Comparison of ENCODE assay signal across 9 cellular contexts in the genomic region with DNA sequence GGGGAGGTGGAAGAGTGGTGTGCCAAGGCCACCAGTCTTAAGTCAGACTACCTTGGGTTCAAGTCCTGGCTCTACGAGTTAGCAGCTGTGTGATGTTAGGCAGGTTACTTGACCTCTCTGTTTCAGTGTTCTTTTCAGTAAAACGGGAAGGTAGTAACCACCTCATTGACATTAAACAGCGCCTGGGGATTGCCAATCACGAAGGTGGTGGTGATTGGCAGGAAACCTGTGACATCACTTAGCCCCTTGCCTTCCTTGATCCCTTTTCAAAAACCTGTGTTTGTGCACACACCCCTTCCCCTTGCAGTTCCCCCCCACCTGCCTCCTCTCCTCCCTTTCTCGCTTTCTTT. TPM values are rescaled to one million over a fixed set of nuclear protein-coding genes. Genes with fewer than 3 reads are reported as not detected.
DNase-seq lines count a peak whose midpoint lies in the region; ATAC-seq and TF ChIP-seq lines count a peak whose summit lies in the region.
"Had no signal": no experiment of that assay in that cellular context is flagged by ENCODE, and none has a peak within 500 bp of the region (broad histone marks: within the 10 kb centered on the region; RNA-seq: fewer than 3 reads in every experiment).

No MANE protein-coding gene starts in this region.

- no peak for TF ChIP-seq RAD21 in HCT116 (IDR thresholded peaks at IDR 0.05; ENCODE audit: low read depth)

- H3K9me3 Mint-ChIP-seq in activated naive CD8-positive, alpha-beta T cell (ENCODE audit: low read depth) = no peaks in the 10 kb centered on the region
- H3K9me3 Mint-ChIP-seq in stimulated activated naive B cell treated with anti-CD40 and anti-IgM and Interleukin-4, amounts not matched to agents 10 μg/mL and 1 μg/mL and 100 μg/mL, for 72 hours = no peaks in the 10 kb centered on the region

- peak overlapping the region; percentile 71 for H3K4me2 ChIP-seq in HCT116 (ENCODE audit: low read length)

- POLR2A ChIA-PET in HCT116 (lab: Charles Lee) = interaction anchor here (1.0 kb wide), 1 partner anchor 492 kb away, joined by 3 read pairs; no protein-coding TSS in a partner anchor

- CTCF ChIA-PET in HCT116 (lab: Charles Lee) = interaction anchor here (2.3 kb wide), 1 partner anchor 492 kb away, joined by 6 read pairs; no protein-coding TSS in a partner anchor

- H3K4me3 ChIP-seq in HCT116 (replicated peaks in 1 of 2; ENCODE audit: low read depth in 1 of 2, low read length in 2 of 2) (no peak overlapping the region), left lung (no peak overlapping the region)

- no peak for DNase-seq in HCT116 (ENCODE audit: low read depth, low spot score)
- no peak for DNase-seq in left lung
- no peak for DNase-seq in stimulated activated naive B cell treated with anti-CD40 and anti-IgM and Interleukin-4, amounts not matched to agents 10 μg/mL and 1 μg/mL and 100 μg/mL, for 72 hours
- no peak for DNase-seq in dedifferentiated amniotic fluid mesenchymal stem cell (ENCODE audit: extremely low spot score)
- DNase-seq: foreskin melanocyte, KG1 had no signal

- no peak overlapping the region for H2AFZ ChIP-seq in HCT116 (ENCODE audit: low read depth, low read length, poor library complexity, severe bottlenecking)

- TF ChIP-seq CTCF in HCT116 (IDR thresholded peaks at IDR 0.05 in 2 of 3, conservative IDR thresholded peaks at IDR 0.05 in 1 of 3; ENCODE audit: borderline replicate concordance in 1 of 3, insufficient read depth in 1 of 3, low read depth in 2 of 3, low read length in 2 of 3) (no peak), left lung (IDR thresholded peaks at IDR 0.05) (no peak)

- TF ChIP-seq POLR2A in HCT116 (IDR thresholded peaks at IDR 0.05; ENCODE audit: borderline replicate concordance, extremely low read depth, insufficient read depth, insufficient read length) = no peak

- H3K4me1 ChIP-seq in HCT116 (ENCODE audit: control insufficient read depth in 1 of 2, insufficient read depth in 2 of 2, low read length in 2 of 2) (peaks cover 80 to 93% of the 10 kb centered on the region in 2 experiments), left lung (peaks cover 78 to 98% of the 10 kb centered on the region in 2 donors)

- no TSS peak for BruUV-seq in HCT116 (replicated peaks; lab: Mats Ljungman, UMichigan)

- RAD21 ChIA-PET in HCT116 (lab: Charles Lee; ENCODE audit: low non-redundant PET in 1 of 2, low total read pairs in 2 of 2, uncharacterized antibody in 2 of 2, unreplicated experiment in 2 of 2) = no interaction called here

- H3K27me3 Mint-ChIP-seq in activated naive CD8-positive, alpha-beta T cell = no peaks in the 10 kb centered on the region
- H3K27me3 Mint-ChIP-seq in stimulated activated naive B cell treated with anti-CD40 and anti-IgM and Interleukin-4, amounts not matched to agents 10 μg/mL and 1 μg/mL and 100 μg/mL, for 72 hours = no peaks in the 10 kb centered on the region

- H3K4me3 Mint-ChIP-seq in activated naive CD8-positive, alpha-beta T cell = peak overlapping the region; percentile 48
- H3K4me3 Mint-ChIP-seq in stimulated activated naive B cell treated with anti-CD40 and anti-IgM and Interleukin-4, amounts not matched to agents 10 μg/mL and 1 μg/mL and 100 μg/mL, for 72 hours = peak overlapping the region; percentile 59 to 68

- no peaks in the 10 kb centered on the region for H3K9me2 ChIP-seq in HCT116 (ENCODE audit: insufficient read depth)

- H3K4me1 Mint-ChIP-seq in activated naive CD8-positive, alpha-beta T cell (ENCODE audit: low read depth) = peaks cover 92% of the 10 kb centered on the region
- peaks cover 74 to 82% of the 10 kb centered on the region in 2 donors for H3K4me1 Mint-ChIP-seq in stimulated activated naive B cell treated with anti-CD40 and anti-IgM and Interleukin-4, amounts not matched to agents 10 μg/mL and 1 μg/mL and 100 μg/mL, for 72 hours

- H3K27me3 ChIP-seq in HCT116 (ENCODE audit: insufficient read depth, low read length) = no peaks in the 10 kb centered on the region
- no peaks in the 10 kb centered on the region for H3K27me3 ChIP-seq in left lung

- H3K9ac ChIP-seq in HCT116 (ENCODE audit: low read length) = peak overlapping the region; percentile 42; the same call in 1 of the 2 replicates

- peak overlapping the region; percentile 87 for H3K27ac Mint-ChIP-seq in activated naive CD8-positive, alpha-beta T cell
- peak overlapping the region; percentile 93 for H3K27ac Mint-ChIP-seq in stimulated activated naive B cell treated with anti-CD40 and anti-IgM and Interleukin-4, amounts not matched to agents 10 μg/mL and 1 μg/mL and 100 μg/mL, for 72 hours

- H4K20me1 ChIP-seq in HCT116 (ENCODE audit: insufficient read depth) = peaks cover 7% of the 10 kb centered on the region; the same call in 1 of the 2 replicates

- H3K9me3 ChIP-seq in HCT116 (ENCODE audit: control insufficient read depth in 1 of 2, insufficient read depth in 1 of 2, low read depth in 1 of 2, low read length in 2 of 2) = no peaks in the 10 kb centered on the region
- no peaks in the 10 kb centered on the region for H3K9me3 ChIP-seq in left lung

- H3K36me3 Mint-ChIP-seq in activated naive CD8-positive, alpha-beta T cell = no peaks in the 10 kb centered on the region
- peaks cover 0 to 3% of the 10 kb centered on the region in 2 donors for H3K36me3 Mint-ChIP-seq in stimulated activated naive B cell treated with anti-CD40 and anti-IgM and Interleukin-4, amounts not matched to agents 10 μg/mL and 1 μg/mL and 100 μg/mL, for 72 hours

- peaks cover 99% of the 10 kb centered on the region for H3K79me2 ChIP-seq in HCT116 (ENCODE audit: insufficient read depth, low read length)

- no peak for ATAC-seq in HCT116
- ATAC-seq in left lung = no peak
- no peak for ATAC-seq in stimulated activated naive B cell treated with anti-CD40 and anti-IgM and Interleukin-4, amounts not matched to agents 10 μg/mL and 1 μg/mL and 100 μg/mL, for 72 hours (replicated peaks)
- ATAC-seq in HG03521 (IDR thresholded peaks at IDR 0.05; ENCODE audit: unreplicated experiment) = no peak
- no peak for ATAC-seq in HG03432 (IDR thresholded peaks at IDR 0.05; ENCODE audit: unreplicated experiment)

- H3K36me3 ChIP-seq in HCT116 (ENCODE audit: control insufficient read depth in 1 of 2, insufficient read depth in 2 of 2, low read length in 2 of 2) = no peaks in the 10 kb centered on the region
- no peaks in the 10 kb centered on the region for H3K36me3 ChIP-seq in left lung

- intact Hi-C loops in HCT116 (cut with micrococcal nuclease) (no loop called here), left lung (cut with DNase I) (loop anchor here in 1 of 2 donors (5.0 kb wide), 2 partner anchors 354 to 494 kb away; no protein-coding TSS in a partner anchor)

- H3K27ac ChIP-seq in HCT116 (ENCODE audit: low read depth, low read length) = peak overlapping the region; percentile 88
- H3K27ac ChIP-seq in left lung = peak overlapping the region; percentile 78 to 100

TF ChIP-seq in HCT116, 20 proteins besides CTCF, POLR2A, EP300 and RAD21 (continues in another document):
- TF ChIP-seq POLR2AphosphoS5 (IDR thresholded peaks at IDR 0.05; ENCODE audit: low read depth, low read length) (no peak), TCF7L2 (IDR thresholded peaks at IDR 0.05; ENCODE audit: borderline replicate concordance, extremely low read depth, insufficient read depth, insufficient read length) (no peak), EZH2phosphoT487 (IDR thresholded peaks at IDR 0.05; ENCODE audit: borderline replicate concordance) (no peak), JUND (IDR thresholded peaks at IDR 0.05) (no peak), EZH2 (IDR thresholded peaks at IDR 0.05) (no peak)
- TF ChIP-seq, protein P1, sequence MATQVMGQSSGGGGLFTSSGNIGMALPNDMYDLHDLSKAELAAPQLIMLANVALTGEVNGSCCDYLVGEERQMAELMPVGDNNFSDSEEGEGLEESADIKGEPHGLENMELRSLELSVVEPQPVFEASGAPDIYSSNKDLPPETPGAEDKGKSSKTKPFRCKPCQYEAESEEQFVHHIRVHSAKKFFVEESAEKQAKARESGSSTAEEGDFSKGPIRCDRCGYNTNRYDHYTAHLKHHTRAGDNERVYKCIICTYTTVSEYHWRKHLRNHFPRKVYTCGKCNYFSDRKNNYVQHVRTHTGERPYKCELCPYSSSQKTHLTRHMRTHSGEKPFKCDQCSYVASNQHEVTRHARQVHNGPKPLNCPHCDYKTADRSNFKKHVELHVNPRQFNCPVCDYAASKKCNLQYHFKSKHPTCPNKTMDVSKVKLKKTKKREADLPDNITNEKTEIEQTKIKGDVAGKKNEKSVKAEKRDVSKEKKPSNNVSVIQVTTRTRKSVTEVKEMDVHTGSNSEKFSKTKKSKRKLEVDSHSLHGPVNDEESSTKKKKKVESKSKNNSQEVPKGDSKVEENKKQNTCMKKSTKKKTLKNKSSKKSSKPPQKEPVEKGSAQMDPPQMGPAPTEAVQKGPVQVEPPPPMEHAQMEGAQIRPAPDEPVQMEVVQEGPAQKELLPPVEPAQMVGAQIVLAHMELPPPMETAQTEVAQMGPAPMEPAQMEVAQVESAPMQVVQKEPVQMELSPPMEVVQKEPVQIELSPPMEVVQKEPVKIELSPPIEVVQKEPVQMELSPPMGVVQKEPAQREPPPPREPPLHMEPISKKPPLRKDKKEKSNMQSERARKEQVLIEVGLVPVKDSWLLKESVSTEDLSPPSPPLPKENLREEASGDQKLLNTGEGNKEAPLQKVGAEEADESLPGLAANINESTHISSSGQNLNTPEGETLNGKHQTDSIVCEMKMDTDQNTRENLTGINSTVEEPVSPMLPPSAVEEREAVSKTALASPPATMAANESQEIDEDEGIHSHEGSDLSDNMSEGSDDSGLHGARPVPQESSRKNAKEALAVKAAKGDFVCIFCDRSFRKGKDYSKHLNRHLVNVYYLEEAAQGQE (IDR thresholded peaks at IDR 0.05; ENCODE audit: low read depth) = no peak
- TF ChIP-seq, protein P2, sequence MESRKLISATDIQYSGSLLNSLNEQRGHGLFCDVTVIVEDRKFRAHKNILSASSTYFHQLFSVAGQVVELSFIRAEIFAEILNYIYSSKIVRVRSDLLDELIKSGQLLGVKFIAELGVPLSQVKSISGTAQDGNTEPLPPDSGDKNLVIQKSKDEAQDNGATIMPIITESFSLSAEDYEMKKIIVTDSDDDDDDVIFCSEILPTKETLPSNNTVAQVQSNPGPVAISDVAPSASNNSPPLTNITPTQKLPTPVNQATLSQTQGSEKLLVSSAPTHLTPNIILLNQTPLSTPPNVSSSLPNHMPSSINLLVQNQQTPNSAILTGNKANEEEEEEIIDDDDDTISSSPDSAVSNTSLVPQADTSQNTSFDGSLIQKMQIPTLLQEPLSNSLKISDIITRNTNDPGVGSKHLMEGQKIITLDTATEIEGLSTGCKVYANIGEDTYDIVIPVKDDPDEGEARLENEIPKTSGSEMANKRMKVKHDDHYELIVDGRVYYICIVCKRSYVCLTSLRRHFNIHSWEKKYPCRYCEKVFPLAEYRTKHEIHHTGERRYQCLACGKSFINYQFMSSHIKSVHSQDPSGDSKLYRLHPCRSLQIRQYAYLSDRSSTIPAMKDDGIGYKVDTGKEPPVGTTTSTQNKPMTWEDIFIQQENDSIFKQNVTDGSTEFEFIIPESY (IDR thresholded peaks at IDR 0.05; ENCODE audit: extremely low read depth, insufficient replicate concordance, low read length) = no peak

RNA-seq across cellular contexts. Expression of a gene that starts 7.6 kb away (rescaled TPM):
- total RNA-seq in HCT116 (2021; ENCODE audit: unreplicated experiment) = 44.2 TPM
- polyA plus RNA-seq in HCT116 (2012) = 17.5 and 17.8 TPM in 2 replicates
- 10 to 100 TPM; 43.5 to 59.8 TPM for total RNA-seq in left lung
